8 cellular contexts compared by ENCODE assay signal in the genomic region with DNA sequence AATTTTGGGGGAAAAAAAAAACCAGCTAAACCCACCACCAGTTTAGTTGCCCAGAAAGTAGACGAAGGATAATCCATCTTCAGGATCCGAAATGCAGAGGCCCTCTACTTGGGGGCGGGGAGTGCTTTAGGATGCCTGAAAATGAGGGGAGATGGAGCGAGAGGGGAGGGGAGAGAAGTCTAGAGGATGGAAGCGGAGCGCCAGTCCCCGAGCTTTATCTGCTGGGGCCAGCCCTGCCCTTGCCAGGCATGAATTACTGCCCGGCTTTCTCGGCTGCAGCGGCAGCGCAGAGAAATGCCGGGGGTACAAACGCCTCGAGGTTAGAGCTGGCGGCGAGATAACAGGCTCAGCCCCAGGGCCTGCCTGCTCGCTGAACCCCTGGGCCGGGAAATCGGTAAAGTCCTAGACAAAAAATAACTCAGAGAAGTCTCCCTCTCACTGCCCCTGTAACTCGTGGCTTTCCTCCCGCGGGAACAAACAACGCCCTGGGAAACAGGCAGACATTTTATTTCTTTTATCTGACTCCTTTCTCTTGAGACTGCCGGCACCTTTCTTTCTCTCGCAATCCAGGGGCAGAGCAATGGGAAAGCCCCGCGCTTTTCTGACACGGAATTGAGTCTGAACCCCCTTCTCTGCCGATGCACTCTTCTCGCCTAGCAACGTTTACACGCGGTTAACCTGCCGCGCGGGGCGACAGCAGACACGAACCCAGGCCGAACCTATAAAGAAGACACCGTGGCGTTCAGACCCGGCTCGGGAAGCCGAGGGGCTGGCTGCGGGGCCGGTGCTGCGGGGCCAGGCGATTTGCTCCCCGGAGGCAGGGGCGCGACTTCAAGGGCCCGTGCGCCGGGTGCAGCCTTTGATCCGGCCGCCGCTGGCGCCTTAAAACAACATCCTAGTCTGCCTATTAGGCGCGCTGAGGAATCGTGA. TPM values are rescaled to one million over a fixed set of nuclear protein-coding genes. Genes with fewer than 3 reads are reported as not detected.
DNase-seq lines count a peak whose midpoint lies in the region; ATAC-seq and TF ChIP-seq lines count a peak whose summit lies in the region.

No MANE protein-coding gene starts in this region.

- no peak for ATAC-seq in activated T-cell treated with anti-CD3 and anti-CD28 coated beads, Interleukin-2, amount 50 U/mL, for 4 hours
- no peak for ATAC-seq in activated T-helper 17 cell treated with anti-CD3 and anti-CD28 coated beads, Interleukin-2, amount 50 U/mL, for 72 hours (replicated peaks)
- ATAC-seq in HG02885 (IDR thresholded peaks at IDR 0.05; ENCODE audit: poor library complexity, unreplicated experiment), result no peak

- peaks cover 81% of the 10 kb centered on the region for H3K27me3 Mint-ChIP-seq in activated T-cell treated with anti-CD3 and anti-CD28 coated beads, Interleukin-2, amount 50 U/mL, for 4 hours (ENCODE audit: low read depth)
- peaks cover 55% of the 10 kb centered on the region for H3K27me3 Mint-ChIP-seq in activated T-helper 17 cell treated with anti-CD3 and anti-CD28 coated beads, Interleukin-2, amount 50 U/mL, for 72 hours
- H3K27me3 Mint-ChIP-seq in type B pancreatic cell, result peaks cover 79% of the 10 kb centered on the region

- no peaks in the 10 kb centered on the region for H3K9me3 Mint-ChIP-seq in activated T-cell treated with anti-CD3 and anti-CD28 coated beads, Interleukin-2, amount 50 U/mL, for 4 hours
- peaks cover 4% of the 10 kb centered on the region for H3K9me3 Mint-ChIP-seq in activated T-helper 17 cell treated with anti-CD3 and anti-CD28 coated beads, Interleukin-2, amount 50 U/mL, for 72 hours
- H3K9me3 Mint-ChIP-seq in type B pancreatic cell, result no peaks in the 10 kb centered on the region

- peaks cover 46% of the 10 kb centered on the region for H3K4me1 Mint-ChIP-seq in activated T-cell treated with anti-CD3 and anti-CD28 coated beads, Interleukin-2, amount 50 U/mL, for 4 hours (ENCODE audit: low read depth)
- H3K4me1 Mint-ChIP-seq in activated T-helper 17 cell treated with anti-CD3 and anti-CD28 coated beads, Interleukin-2, amount 50 U/mL, for 72 hours, result peaks cover 11% of the 10 kb centered on the region
- peaks cover 54% of the 10 kb centered on the region for H3K4me1 Mint-ChIP-seq in type B pancreatic cell (ENCODE audit: unreplicated experiment)

- no peaks in the 10 kb centered on the region for H3K36me3 Mint-ChIP-seq in activated T-cell treated with anti-CD3 and anti-CD28 coated beads, Interleukin-2, amount 50 U/mL, for 4 hours (ENCODE audit: insufficient read depth)
- H3K36me3 Mint-ChIP-seq in activated T-helper 17 cell treated with anti-CD3 and anti-CD28 coated beads, Interleukin-2, amount 50 U/mL, for 72 hours (ENCODE audit: low read depth), result peaks cover 23% of the 10 kb centered on the region
- no peaks in the 10 kb centered on the region for H3K36me3 Mint-ChIP-seq in type B pancreatic cell

- DNase-seq in activated T-cell treated with anti-CD3 and anti-CD28 coated beads, Interleukin-2, amount 50 U/mL, for 4 hours, result no peak
- DNase-seq in activated T-cell treated with anti-CD3 and anti-CD28 coated beads for 4 hours (no peak), kidney tubule cell (ENCODE audit: low spot score) (peak; percentile 11), type B pancreatic cell (ENCODE audit: extremely low spot score, unreplicated experiment) (no peak), NOMO-1 treated with DMSO at 0.1 percent for 48 hours (lab: John Stamatoyannopoulos, UW; ENCODE audit: unreplicated experiment) (no peak)
- DNase-seq in stimulated activated CD4-positive, alpha-beta T cell treated with anti-CD3 and anti-CD28 coated beads, Interleukin-12 subunit alpha, Interleukin-12 subunit beta, amount 100 ng/mL, for 4 hours, result no peak

- H3K4me3 Mint-ChIP-seq in activated T-cell treated with anti-CD3 and anti-CD28 coated beads, Interleukin-2, amount 50 U/mL, for 4 hours, result peak overlapping the region; percentile 48
- peak overlapping the region; percentile 51 for H3K4me3 Mint-ChIP-seq in activated T-helper 17 cell treated with anti-CD3 and anti-CD28 coated beads, Interleukin-2, amount 50 U/mL, for 72 hours
- peak overlapping the region; percentile 89 for H3K4me3 Mint-ChIP-seq in type B pancreatic cell

- H3K27ac Mint-ChIP-seq in activated T-helper 17 cell treated with anti-CD3 and anti-CD28 coated beads, Interleukin-2, amount 50 U/mL, for 72 hours, result no peak overlapping the region
- H3K27ac Mint-ChIP-seq in type B pancreatic cell, result peak overlapping the region; percentile 90

- no peak for TF ChIP-seq CTCF in type B pancreatic cell (conservative IDR thresholded peaks at IDR 0.05)

RNA-seq across cellular contexts. Expression of gene MSX1, which starts 3.1 kb away (rescaled TPM):
- total RNA-seq in activated T-cell treated with anti-CD3 and anti-CD28 coated beads, Interleukin-2, amount 50 U/mL, for 4 hours, result under 1 TPM in 1 of 3 donors, not detected in 2; 0.14 TPM
- total RNA-seq in activated T-helper 17 cell treated with anti-CD3 and anti-CD28 coated beads, Interleukin-2, amount 50 U/mL, for 72 hours, result not detected
- 7.4 and 67.3 TPM in 2 replicates for total RNA-seq in type B pancreatic cell (ENCODE audit: low replicate concordance)
